In the genomic region with DNA sequence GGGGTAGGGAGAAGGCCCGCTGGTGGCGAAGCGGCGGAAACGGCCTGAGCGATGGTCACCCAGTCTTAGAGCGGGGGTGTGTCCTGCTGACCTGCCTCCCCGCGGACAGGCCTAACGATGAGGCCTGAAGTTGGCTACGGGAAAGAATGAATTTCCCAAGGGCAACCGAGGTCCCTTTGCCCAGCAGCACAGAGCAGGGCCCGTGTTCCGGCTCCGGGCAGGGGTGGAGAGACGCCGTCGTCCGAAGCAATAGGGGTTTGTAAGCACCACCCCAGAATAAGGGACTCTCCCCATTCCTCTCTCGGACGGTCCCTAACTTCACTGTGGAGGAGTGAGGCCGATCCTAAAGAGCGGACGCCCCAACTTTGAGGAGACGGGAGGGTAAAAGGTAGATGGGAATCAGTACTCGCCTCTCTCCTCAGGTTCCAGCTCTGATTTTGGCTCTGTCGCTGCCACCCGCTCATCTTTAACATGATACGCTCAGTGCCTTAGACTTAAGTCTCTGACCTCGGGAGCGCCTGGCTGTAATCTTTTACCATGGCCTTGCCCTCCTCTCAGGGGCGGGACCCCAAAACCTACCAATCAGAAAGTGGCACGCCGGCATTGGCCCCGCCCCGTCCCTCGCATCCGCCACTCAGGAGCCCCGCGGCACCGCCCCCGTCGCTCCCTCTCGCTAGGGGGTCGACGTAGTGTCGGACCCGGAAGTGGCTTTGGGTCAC, we compare ENCODE assay signal across 8 cellular contexts. TPM values are rescaled to one million over a fixed set of nuclear protein-coding genes. Genes with fewer than 3 reads are reported as not detected.
DNase-seq lines count a peak whose midpoint lies in the region; ATAC-seq and TF ChIP-seq lines count a peak whose summit lies in the region.

DDIT3 (minus strand) TSS at position 507 of the 719 bp plus-strand sequence. CDS start 3,108 bp downstream, outside the sequence.

- no peaks in the 10 kb centered on the region for H3K9me3 Mint-ChIP-seq in activated naive CD8-positive, alpha-beta T cell (ENCODE audit: low read depth)
- peaks cover 45% of the 10 kb centered on the region for H3K9me3 Mint-ChIP-seq in glutamatergic neuron (ENCODE audit: unreplicated experiment)
- H3K9me3 Mint-ChIP-seq in osteocyte (ENCODE audit: unreplicated experiment): no peaks in the 10 kb centered on the region

- DNase-seq in GM12864 (ENCODE audit: low read depth) (peak; percentile 94), NCI-H1105 treated with DMSO at 0.1 percent for 48 hours (lab: John Stamatoyannopoulos, UW) (peak; percentile 92), SKM-1 treated with dmso at 0.1 percent for 144 hours (lab: John Stamatoyannopoulos, UW; ENCODE audit: unreplicated experiment) (peak; percentile 81), glutamatergic neuron (peak; percentile 100), osteocyte (ENCODE audit: extremely low spot score, unreplicated experiment) (peak; percentile 100), thoracic aorta (ENCODE audit: low spot score) (peak; percentile 98)

- H3K27ac Mint-ChIP-seq in activated naive CD8-positive, alpha-beta T cell: peak within 1 kb of the TSS; percentile 99
- peak within 1 kb of the TSS; percentile 99 for H3K27ac Mint-ChIP-seq in glutamatergic neuron (ENCODE audit: unreplicated experiment)
- peak within 1 kb of the TSS; percentile 99 for H3K27ac Mint-ChIP-seq in osteocyte (ENCODE audit: unreplicated experiment)

- peak within 1 kb of the TSS; percentile 98 for H3K4me3 Mint-ChIP-seq in activated naive CD8-positive, alpha-beta T cell
- peak within 1 kb of the TSS; percentile 95 for H3K4me3 Mint-ChIP-seq in glutamatergic neuron (ENCODE audit: unreplicated experiment)
- peak within 1 kb of the TSS; percentile 93 for H3K4me3 Mint-ChIP-seq in osteocyte (ENCODE audit: unreplicated experiment)

- H3K4me1 ChIP-seq in thoracic aorta (ENCODE audit: control insufficient read depth in 1 of 2, low read depth in 2 of 2): peaks cover 43 to 58% of the 10 kb centered on the region in 2 donors

- TF ChIP-seq CTCF in GM12864 (IDR thresholded peaks at IDR 0.05; ENCODE audit: low read depth, low read length, missing control alignments) (no peak), glutamatergic neuron (IDR thresholded peaks at IDR 0.05; ENCODE audit: partially characterized antibody, unreplicated experiment) (no peak), osteocyte (IDR thresholded peaks at IDR 0.05) (no peak), thoracic aorta (IDR thresholded peaks at IDR 0.05) (no peak)

- H3K9me3 ChIP-seq in thoracic aorta: no peaks in the 10 kb centered on the region

- peaks cover 9% of the 10 kb centered on the region for H3K36me3 Mint-ChIP-seq in activated naive CD8-positive, alpha-beta T cell
- H3K36me3 Mint-ChIP-seq in glutamatergic neuron (ENCODE audit: unreplicated experiment): peaks cover 7% of the 10 kb centered on the region
- peaks cover 42% of the 10 kb centered on the region for H3K36me3 Mint-ChIP-seq in osteocyte (ENCODE audit: unreplicated experiment)

- ATAC-seq in HG02642 (IDR thresholded peaks at IDR 0.05; ENCODE audit: poor library complexity, unreplicated experiment) (peak; percentile 71), thoracic aorta (ENCODE audit: insufficient number of reproducible peaks, low FRiP score, low read depth) (peak; percentile 71)

- peak within 1 kb of the TSS; percentile 92 for H3K4me3 ChIP-seq in GM12864 (ENCODE audit: low read depth, low read length)
- peak within 1 kb of the TSS; percentile 83 for H3K4me3 ChIP-seq in thoracic aorta

- no peaks in the 10 kb centered on the region for H3K27me3 ChIP-seq in thoracic aorta (replicated peaks; ENCODE audit: insufficient read depth)

- H3K36me3 ChIP-seq in thoracic aorta: peaks cover 30% of the 10 kb centered on the region

- H3K27me3 Mint-ChIP-seq in activated naive CD8-positive, alpha-beta T cell: no peaks in the 10 kb centered on the region
- H3K27me3 Mint-ChIP-seq in glutamatergic neuron (ENCODE audit: unreplicated experiment) (peaks cover 38% of the 10 kb centered on the region), osteocyte (ENCODE audit: unreplicated experiment) (no peaks in the 10 kb centered on the region)

- peak within 1 kb of the TSS; percentile 96 to 99 for H3K27ac ChIP-seq in thoracic aorta

- H3K4me1 Mint-ChIP-seq in activated naive CD8-positive, alpha-beta T cell (ENCODE audit: low read depth): peaks cover 60% of the 10 kb centered on the region
- H3K4me1 Mint-ChIP-seq in glutamatergic neuron (ENCODE audit: low read depth, unreplicated experiment) (peaks cover 34% of the 10 kb centered on the region), osteocyte (ENCODE audit: unreplicated experiment) (peaks cover 74% of the 10 kb centered on the region)

RNA-seq across cellular contexts. Expression of gene DDIT3, which starts in this region (rescaled TPM):
- total RNA-seq in glutamatergic neuron (ENCODE audit: unreplicated experiment) (70.9 TPM), osteocyte (89.9 and 95.7 TPM in 2 replicates), thoracic aorta (10 to 100 TPM; 35.5 to 39.6 TPM)

Comparison
In these comparisons a context has a peak if more than half of its experiments do, and no peak if none do; other contexts are left out.
1. Peak in every context shown above with its lines: DNase-seq, ATAC-seq, H3K4me3 ChIP-seq and H3K27ac ChIP-seq.